ENCODE assay signal across 11 cellular contexts in the genomic region with DNA sequence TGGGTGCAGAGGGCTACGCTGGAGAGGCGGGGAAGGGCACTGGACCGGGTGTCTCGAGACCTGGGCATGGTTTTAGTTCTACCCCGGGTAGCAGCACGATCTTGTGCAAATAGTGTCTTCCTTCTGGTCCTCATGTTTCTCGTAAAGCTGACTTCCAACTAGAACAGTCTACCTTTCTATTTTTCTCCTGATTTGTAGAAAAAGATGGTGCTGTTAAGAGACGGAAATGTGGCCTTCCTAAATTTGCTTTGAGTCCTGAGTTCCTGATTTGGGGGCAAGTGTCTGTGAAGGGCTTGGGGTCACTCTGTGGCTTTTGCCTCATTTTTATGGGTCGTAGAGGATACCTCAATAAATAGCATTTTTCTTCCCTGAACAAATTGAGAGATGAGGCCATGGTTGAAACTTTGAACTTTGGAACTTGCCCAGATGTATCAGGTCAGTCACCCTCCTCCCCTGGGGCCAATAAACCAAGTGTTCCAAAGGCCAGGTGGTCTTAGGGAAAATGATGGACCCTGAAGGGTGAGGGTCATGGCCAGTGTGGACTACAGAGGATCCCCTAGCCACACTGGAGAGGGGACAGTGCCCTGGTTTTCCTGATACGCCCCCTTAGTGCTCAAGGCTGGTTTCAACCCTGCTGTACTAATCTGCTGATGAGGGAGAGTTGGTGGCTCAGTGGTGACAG. TPM values are rescaled to one million over a fixed set of nuclear protein-coding genes. Genes with fewer than 3 reads are reported as not detected.
A peak's percentile ranks its signal among the peaks of the same experiment; 100 is the strongest.
DNase-seq lines count a peak whose midpoint lies in the region; ATAC-seq and TF ChIP-seq lines count a peak whose summit lies in the region.
"Had no signal": no experiment of that assay in that cellular context is flagged by ENCODE, and none has a peak within 500 bp of the region (broad histone marks: within the 10 kb centered on the region; RNA-seq: fewer than 3 reads in every experiment).

No MANE protein-coding gene starts in this region.

- TF ChIP-seq CTCF in cardiac muscle cell (IDR thresholded peaks at IDR 0.05; ENCODE audit: low read depth, low read length): no peak
- TF ChIP-seq CTCF in endothelial cell (IDR thresholded peaks at IDR 0.05; ENCODE audit: unreplicated experiment): no peak
- TF ChIP-seq CTCF in neural crest cell (conservative IDR thresholded peaks at IDR 0.05): no peak
- no peak for TF ChIP-seq CTCF in GM13977 (IDR thresholded peaks at IDR 0.05; ENCODE audit: extremely low read depth, insufficient read depth, missing control alignments)

- no peak for ATAC-seq in left cardiac atrium

- H3K27me3 Mint-ChIP-seq in endothelial cell (ENCODE audit: unreplicated experiment) (peaks cover 10% of the 10 kb centered on the region), neural crest cell (ENCODE audit: low read depth) (no peaks in the 10 kb centered on the region)

- H3K27ac Mint-ChIP-seq in endothelial cell (ENCODE audit: unreplicated experiment): peak overlapping the region; percentile 61
- peak overlapping the region; percentile 46 for H3K27ac Mint-ChIP-seq in neural crest cell (ENCODE audit: unreplicated experiment)

- peaks cover 19% of the 10 kb centered on the region for H3K36me3 Mint-ChIP-seq in endothelial cell (ENCODE audit: low read depth, unreplicated experiment)
- H3K36me3 Mint-ChIP-seq in neural crest cell (ENCODE audit: low read depth): peaks cover 3% of the 10 kb centered on the region

- H3K4me3 Mint-ChIP-seq in endothelial cell (ENCODE audit: unreplicated experiment) (peak overlapping the region; percentile 70), neural crest cell (no peak overlapping the region)

- DNase-seq in cardiac muscle cell (ENCODE audit: low read depth in 1 of 2, low spot score in 1 of 2): no peak
- no peak for DNase-seq in left cardiac atrium
- no peak for DNase-seq in endothelial cell (ENCODE audit: low spot score)
- no peak for DNase-seq in neural crest cell (ENCODE audit: low read depth, low spot score)
- DNase-seq in GM13977 (ENCODE audit: low spot score): no peak
- DNase-seq in MV-4-11 (lab: John Stamatoyannopoulos, UW): no peak
- DNase-seq in NCI-H2196 treated with DMSO at 0.1 percent for 48 hours (lab: John Stamatoyannopoulos, UW; ENCODE audit: unreplicated experiment): no peak
- DNase-seq: NCI-H187 treated with DMSO at 0.1 percent for 48 hours, RPMI8226 had no signal

- H3K36me3 ChIP-seq in cardiac muscle cell (no peaks in the 10 kb centered on the region), urinary bladder (ENCODE audit: insufficient read depth) (no peaks in the 10 kb centered on the region)
- H3K36me3 ChIP-seq: BLaER1 had no signal

- in situ Hi-C loops in GM13977 (cut with MboI; ENCODE audit: low pct_unique_long_range_greater_than_20kb, low sequenced_read_pairs, unreplicated experiment): no loop called here

- H3K9me3 Mint-ChIP-seq in endothelial cell (ENCODE audit: unreplicated experiment) (no peaks in the 10 kb centered on the region), neural crest cell (peaks cover 3% of the 10 kb centered on the region)

- H3K9me3 ChIP-seq in cardiac muscle cell (ENCODE audit: low read depth): no peaks in the 10 kb centered on the region
- H3K9me3 ChIP-seq: BLaER1 had no signal

- H3K4me1 Mint-ChIP-seq in endothelial cell (ENCODE audit: unreplicated experiment): peaks cover 60% of the 10 kb centered on the region
- peaks cover 48% of the 10 kb centered on the region for H3K4me1 Mint-ChIP-seq in neural crest cell

- no peaks in the 10 kb centered on the region for H3K27me3 ChIP-seq in cardiac muscle cell
- H3K27me3 ChIP-seq: BLaER1 had no signal

- H3K4me3 ChIP-seq in cardiac muscle cell: no peak overlapping the region
- no peak overlapping the region for H3K4me3 ChIP-seq in urinary bladder (ENCODE audit: low read depth, low read length)
- H3K4me3 ChIP-seq: BLaER1 had no signal

- intact Hi-C loops in left cardiac atrium (cut with DNase I): loop anchor here in 1 of 2 donors (5.0 kb wide), 1 partner anchor 40 kb away; no protein-coding TSS in a partner anchor

- H3K4me1 ChIP-seq in cardiac muscle cell (ENCODE audit: low read depth) (peaks cover 41% of the 10 kb centered on the region), urinary bladder (ENCODE audit: insufficient read depth) (no peaks in the 10 kb centered on the region)

- 92% methylated on average over 10 of the region's 10 CpGs for WGBS in urinary bladder

- H3K27ac ChIP-seq in cardiac muscle cell (peak overlapping the region; percentile 68), urinary bladder (ENCODE audit: low read depth) (peak overlapping the region; percentile 48)
- H3K27ac ChIP-seq: BLaER1 had no signal

RNA-seq across cellular contexts. Expression of a gene that starts 45.2 kb away (rescaled TPM):
- total RNA-seq in cardiac muscle cell (9.2 and 18.3 TPM in 2 replicates), left cardiac atrium (10 to 100 TPM; 36.4 to 60.1 TPM), endothelial cell (ENCODE audit: unreplicated experiment) (163 TPM), neural crest cell (13.5 and 13.9 TPM in 2 replicates), urinary bladder (23.8 TPM)
- polyA plus RNA-seq in cardiac muscle cell (3.5 and 10.1 TPM in 2 replicates), urinary bladder (27.0 TPM)
